In the genomic region with DNA sequence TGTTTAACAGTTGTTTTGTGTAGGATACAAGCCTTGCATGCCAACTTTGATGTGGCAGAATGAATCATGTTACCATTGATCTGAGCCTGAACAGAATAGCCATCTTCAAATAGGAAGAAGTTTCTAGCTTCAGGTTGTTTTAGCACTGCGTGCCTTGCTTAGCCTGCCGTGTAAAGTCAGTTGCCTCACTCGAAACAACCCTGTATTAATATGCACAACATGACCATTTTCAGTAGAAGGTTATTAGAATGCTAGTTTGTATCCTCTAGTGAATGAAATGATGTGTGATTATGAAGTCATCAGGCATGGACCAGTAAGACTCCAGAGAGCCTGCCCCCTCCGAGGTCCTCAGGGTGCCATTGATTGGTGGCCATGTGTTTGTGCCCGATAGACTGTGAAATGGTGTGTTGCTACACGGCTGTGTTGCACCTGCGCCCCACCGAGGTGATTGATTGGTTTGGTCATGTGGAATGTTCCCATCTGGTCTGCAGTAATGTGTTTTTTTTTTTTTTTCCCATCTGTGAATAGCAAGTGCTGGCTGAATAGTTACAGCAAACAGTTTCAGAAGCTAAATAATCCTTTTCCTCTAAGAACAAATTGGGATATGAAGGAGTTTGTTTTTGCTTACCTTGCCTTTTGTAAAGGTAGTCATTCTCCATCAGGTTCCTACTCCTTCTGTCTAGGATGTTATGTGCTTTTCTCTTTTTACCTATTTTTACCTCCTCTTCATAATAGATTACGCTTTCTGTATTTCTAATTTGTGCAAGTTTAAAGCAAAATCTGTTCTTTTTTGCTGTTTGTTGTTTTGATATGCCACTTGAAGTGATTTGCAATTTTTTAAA, we compare ENCODE assay signal across 8 cellular contexts.
DNase-seq lines count a peak whose midpoint lies in the region; ATAC-seq and TF ChIP-seq lines count a peak whose summit lies in the region.

No MANE protein-coding gene starts in this region.

- H3F3A ChIP-seq in smooth muscle cell (ENCODE audit: low read depth) = no peaks in the 10 kb centered on the region

- no peak overlapping the region for H3K9ac ChIP-seq in smooth muscle cell (ENCODE audit: low read depth)

- H3K79me2 ChIP-seq in smooth muscle cell (ENCODE audit: low read depth) = peaks cover 31% of the 10 kb centered on the region

- H3K9me3 ChIP-seq in smooth muscle cell (replicated peaks; ENCODE audit: low read depth) = no peaks in the 10 kb centered on the region

- 86% methylated on average over 9 of the region's 9 CpGs for WGBS in smooth muscle cell (ENCODE audit: low lambda C conversion rate)

- in situ Hi-C loops in GM13977 (cut with MboI; ENCODE audit: low pct_unique_long_range_greater_than_20kb, low sequenced_read_pairs, unreplicated experiment) = loop anchor here (25.0 kb wide), 2 partner anchors 404 to 646 kb away; no protein-coding TSS in a partner anchor

- H3K27me3 ChIP-seq in smooth muscle cell (ENCODE audit: low read depth) = no peaks in the 10 kb centered on the region

- H3K36me3 Mint-ChIP-seq in nephron (ENCODE audit: low read depth) = peaks cover 10% of the 10 kb centered on the region

- H3K4me1 ChIP-seq in smooth muscle cell (ENCODE audit: low read depth) = peaks cover 48% of the 10 kb centered on the region

- no peaks in the 10 kb centered on the region for H3K36me3 ChIP-seq in smooth muscle cell (ENCODE audit: low read depth)

- no peak overlapping the region for H3K4me2 ChIP-seq in smooth muscle cell

- peak overlapping the region; percentile 43 to 76 (median 71) for H3K27ac Mint-ChIP-seq in nephron

- peaks cover 54% of the 10 kb centered on the region for H4K20me1 ChIP-seq in smooth muscle cell (ENCODE audit: low read depth)

- no peaks in the 10 kb centered on the region for H3K27me3 Mint-ChIP-seq in nephron (ENCODE audit: low read depth)

- peaks cover 58% of the 10 kb centered on the region for H3K4me1 Mint-ChIP-seq in nephron

- H3K27ac ChIP-seq in smooth muscle cell (ENCODE audit: low read depth) = no peak overlapping the region

- no peaks in the 10 kb centered on the region for H3K9me3 Mint-ChIP-seq in nephron

- H3K4me3 ChIP-seq in smooth muscle cell = no peak overlapping the region

- TF ChIP-seq CTCF in GM13977 (IDR thresholded peaks at IDR 0.05; ENCODE audit: extremely low read depth, insufficient read depth, missing control alignments) = peak; percentile 33
- TF ChIP-seq CTCF in nephron (IDR thresholded peaks at IDR 0.05; ENCODE audit: unreplicated experiment in 3 of 3) = no peak
- no peak for TF ChIP-seq CTCF in smooth muscle cell (IDR thresholded peaks at IDR 0.05; ENCODE audit: borderline replicate concordance, insufficient read depth, poor library complexity, severe bottlenecking)

- ATAC-seq in HG03460 (IDR thresholded peaks at IDR 0.05; ENCODE audit: unreplicated experiment) = no peak
- ATAC-seq in GM19023 (IDR thresholded peaks at IDR 0.05; ENCODE audit: unreplicated experiment) = no peak

- H3K4me3 Mint-ChIP-seq in nephron = peak overlapping the region in 1 of 3 experiments; percentile 7

- H2AFZ ChIP-seq in smooth muscle cell (ENCODE audit: low read depth) = no peak overlapping the region

- peak; percentile 29 for DNase-seq in GM13977 (ENCODE audit: low spot score)
- DNase-seq in NCI-H146 (lab: John Stamatoyannopoulos, UW) = peak; percentile 94
- peak; percentile 26 for DNase-seq in amniotic epithelial cell (ENCODE audit: low read depth)
- DNase-seq in smooth muscle cell (lab: John Stamatoyannopoulos, UW; ENCODE audit: unreplicated experiment) = no peak
- no peak for DNase-seq in NOMO-1 treated with dmso at 0.1 percent for 144 hours (lab: John Stamatoyannopoulos, UW; ENCODE audit: unreplicated experiment)

Comparison
In these comparisons a context has a peak if more than half of its experiments do, and no peak if none do; other contexts are left out.
1. DNase-seq: peak in GM13977 (single experiment), NCI-H146 (single experiment) and amniotic epithelial cell (single experiment); none in smooth muscle cell (single experiment) and NOMO-1 treated with dmso at 0.1 percent for 144 hours (single experiment).